ENCODE assay signal across 21 cellular contexts in the genomic region with DNA sequence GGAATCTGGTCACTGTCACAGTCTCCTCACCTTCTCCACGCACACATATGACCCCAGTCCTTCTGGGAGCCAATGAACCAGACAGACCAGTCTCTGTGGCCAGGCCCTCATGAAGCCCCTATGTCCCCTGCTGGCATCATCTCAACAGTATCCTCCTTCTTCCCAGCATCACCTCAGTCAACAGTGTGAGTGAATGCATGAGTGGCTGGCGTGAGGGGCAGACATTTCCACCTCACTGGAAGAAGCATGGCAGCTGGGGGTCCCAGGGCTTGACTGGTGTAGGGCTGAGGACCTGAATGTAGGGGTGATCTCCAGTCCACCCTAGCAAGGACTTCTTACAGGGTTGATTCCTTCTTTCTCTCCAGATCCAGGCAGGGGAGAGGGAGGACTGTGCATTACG. TPM values are rescaled to one million over a fixed set of nuclear protein-coding genes. Genes with fewer than 3 reads are reported as not detected.
DNase-seq lines count a peak whose midpoint lies in the region; ATAC-seq and TF ChIP-seq lines count a peak whose summit lies in the region.
"Had no signal": no experiment of that assay in that cellular context is flagged by ENCODE, and none has a peak within 500 bp of the region (broad histone marks: within the 10 kb centered on the region; RNA-seq: fewer than 3 reads in every experiment).

No MANE protein-coding gene starts in this region.

- H3K27ac Mint-ChIP-seq in CD4-positive, CD25-positive, alpha-beta regulatory T cell, result peak overlapping the region; percentile 55 to 86 (median 60)
- H3K27ac Mint-ChIP-seq in T-helper 17 cell, result peak overlapping the region; percentile 98
- H3K27ac Mint-ChIP-seq in neural progenitor cell, result peak overlapping the region; percentile 57
- H3K27ac Mint-ChIP-seq: progenitor cell of endocrine pancreas had no signal

- peak overlapping the region; percentile 69 to 94 (median 80) for H3K4me3 Mint-ChIP-seq in CD4-positive, CD25-positive, alpha-beta regulatory T cell
- peak overlapping the region; percentile 97 for H3K4me3 Mint-ChIP-seq in T-helper 17 cell
- H3K4me3 Mint-ChIP-seq in neural progenitor cell, result peak overlapping the region; percentile 96

- H3K9ac ChIP-seq in neural progenitor cell, result no peak overlapping the region

- no peaks in the 10 kb centered on the region for H3K9me3 Mint-ChIP-seq in CD4-positive, CD25-positive, alpha-beta regulatory T cell
- no peaks in the 10 kb centered on the region for H3K9me3 Mint-ChIP-seq in neural progenitor cell
- H3K9me3 Mint-ChIP-seq: activated T-cell treated with anti-CD3 and anti-CD28 coated beads, Interleukin-2, amount 50 U/mL, for 4 hours had no signal

- no peak overlapping the region for H2AFZ ChIP-seq in neural progenitor cell (replicated peaks)

- H3K4me1 Mint-ChIP-seq in CD4-positive, CD25-positive, alpha-beta regulatory T cell, result peaks cover 0 to 72% (median 39%) of the 10 kb centered on the region in 4 donors
- H3K4me1 Mint-ChIP-seq in T-helper 17 cell, result peaks cover 44% of the 10 kb centered on the region
- peaks cover 65% of the 10 kb centered on the region for H3K4me1 Mint-ChIP-seq in neural progenitor cell

- H4K20me1 ChIP-seq in neural progenitor cell (ENCODE audit: low read depth), result peaks cover 3% of the 10 kb centered on the region

- no peaks in the 10 kb centered on the region for H3K27me3 ChIP-seq in CD4-positive, CD25-positive, alpha-beta regulatory T cell (ENCODE audit: control insufficient read depth, insufficient read depth, low read length)
- H3K27me3 ChIP-seq in neural progenitor cell, result no peaks in the 10 kb centered on the region
- H3K27me3 ChIP-seq in left lung, result no peaks in the 10 kb centered on the region
- no peaks in the 10 kb centered on the region for H3K27me3 ChIP-seq in MG63
- H3K27me3 ChIP-seq: heart right ventricle had no signal

- peaks cover 65% of the 10 kb centered on the region for H3K79me2 ChIP-seq in neural progenitor cell (ENCODE audit: low read depth)

- no peaks in the 10 kb centered on the region for H3K36me3 Mint-ChIP-seq in CD4-positive, CD25-positive, alpha-beta regulatory T cell
- H3K36me3 Mint-ChIP-seq in T-helper 17 cell (ENCODE audit: low read depth), result peaks cover 2% of the 10 kb centered on the region
- peaks cover 3% of the 10 kb centered on the region for H3K36me3 Mint-ChIP-seq in neural progenitor cell

- no peak overlapping the region for H3K4me3 ChIP-seq in CD4-positive, CD25-positive, alpha-beta regulatory T cell (ENCODE audit: low read depth, low read length)
- H3K4me3 ChIP-seq in fibroblast of the aortic adventitia (ENCODE audit: low read depth, low read length) (peak overlapping the region; percentile 28), neural progenitor cell (no peak overlapping the region), left lung (no peak overlapping the region), MG63 (no peak overlapping the region)

- peak overlapping the region; percentile 95 for H3K4me2 ChIP-seq in neural progenitor cell

- H3F3A ChIP-seq in neural progenitor cell (ENCODE audit: low read depth), result peaks cover 66% of the 10 kb centered on the region

- no peaks in the 10 kb centered on the region for H3K36me3 ChIP-seq in CD4-positive, CD25-positive, alpha-beta regulatory T cell (ENCODE audit: control insufficient read depth, insufficient read depth, low read length)
- H3K36me3 ChIP-seq in neural progenitor cell, result no peaks in the 10 kb centered on the region
- H3K36me3 ChIP-seq in left lung, result no peaks in the 10 kb centered on the region
- no peaks in the 10 kb centered on the region for H3K36me3 ChIP-seq in MG63
- H3K36me3 ChIP-seq: heart right ventricle had no signal

- H3K27ac ChIP-seq in CD4-positive, CD25-positive, alpha-beta regulatory T cell (ENCODE audit: insufficient read depth, low read length, poor library complexity, severe bottlenecking), result no peak overlapping the region
- H3K27ac ChIP-seq in neural progenitor cell (no peak overlapping the region), left lung (no peak overlapping the region)

- no peak for DNase-seq in CD4-positive, CD25-positive, alpha-beta regulatory T cell
- DNase-seq in T-helper 17 cell (no peak), fibroblast of the aortic adventitia (ENCODE audit: low read depth) (no peak), neural progenitor cell (ENCODE audit: low spot score) (no peak), left colon (no peak), left lung (no peak), GM19238 (ENCODE audit: insufficient read length, low spot score) (no peak), MG63 (no peak)
- DNase-seq: activated CD4-positive, alpha-beta T cell treated with anti-CD3 and anti-CD28 coated beads for 4 hours; activated T-cell treated with anti-CD3 and anti-CD28 coated beads, Interleukin-2, amount 50 U/mL, for 4 hours; cortex of kidney; heart right ventricle; islet precursor cell; NCI-H1694; NCI-H446 treated with DMSO at 0.1 percent for 48 hours; SHP77 treated with DMSO at 0.1 percent for 48 hours; stimulated activated naive CD4-positive, alpha-beta T cell treated with Interleukin-2 at 50 U/mL for 16 hours; T-helper 9 cell had no signal

- no peaks in the 10 kb centered on the region for H3K27me3 Mint-ChIP-seq in CD4-positive, CD25-positive, alpha-beta regulatory T cell
- H3K27me3 Mint-ChIP-seq in T-helper 17 cell, result no peaks in the 10 kb centered on the region
- H3K27me3 Mint-ChIP-seq in neural progenitor cell (ENCODE audit: insufficient read depth, low read depth), result peaks cover 14% of the 10 kb centered on the region
- H3K27me3 Mint-ChIP-seq: progenitor cell of endocrine pancreas had no signal

- no peak for ATAC-seq in CD4-positive, CD25-positive, alpha-beta regulatory T cell (ENCODE audit: low read depth in 2 of 2)
- no peak for ATAC-seq in T-helper 17 cell
- ATAC-seq in left colon, result no peak
- no peak for ATAC-seq in left lung
- ATAC-seq: activated T-cell treated with anti-CD3 and anti-CD28 coated beads, Interleukin-2, amount 50 U/mL, for 4 hours; heart right ventricle had no signal

- no peaks in the 10 kb centered on the region for H3K9me3 ChIP-seq in CD4-positive, CD25-positive, alpha-beta regulatory T cell (ENCODE audit: control insufficient read depth in 2 of 2, low read length in 2 of 2)
- no peaks in the 10 kb centered on the region for H3K9me3 ChIP-seq in T-helper 17 cell (ENCODE audit: control insufficient read depth, low read length, poor library complexity, severe bottlenecking)
- H3K9me3 ChIP-seq in neural progenitor cell (ENCODE audit: low read depth), result no peaks in the 10 kb centered on the region
- no peaks in the 10 kb centered on the region for H3K9me3 ChIP-seq in left lung
- no peaks in the 10 kb centered on the region for H3K9me3 ChIP-seq in MG63
- H3K9me3 ChIP-seq: heart right ventricle had no signal

- peaks cover 51% of the 10 kb centered on the region for H3K4me1 ChIP-seq in CD4-positive, CD25-positive, alpha-beta regulatory T cell (ENCODE audit: control insufficient read depth, insufficient read depth, low read length, poor library complexity, severe bottlenecking)
- H3K4me1 ChIP-seq in neural progenitor cell (peaks cover 62% of the 10 kb centered on the region), left lung (peaks cover 33 to 63% of the 10 kb centered on the region in 2 donors)

- intact Hi-C loops in left colon (cut with DNase I, micrococcal nuclease), result no loop called here
- intact Hi-C loops in left lung (cut with DNase I), result no loop called here

- TF ChIP-seq CTCF in fibroblast of the aortic adventitia (IDR thresholded peaks at IDR 0.05; ENCODE audit: insufficient read depth, low read length) (no peak), neural progenitor cell (IDR thresholded peaks at IDR 0.05) (no peak), left lung (IDR thresholded peaks at IDR 0.05) (no peak)

RNA-seq across cellular contexts. Expression of a gene that starts 1.8 kb away (rescaled TPM):
- total RNA-seq in CD4-positive, CD25-positive, alpha-beta regulatory T cell, result 31.5 TPM
- polyA plus RNA-seq in CD4-positive, CD25-positive, alpha-beta regulatory T cell, result 1 to 10 TPM; 3.8 to 4.6 (median 4.4) TPM
- total RNA-seq in T-helper 17 cell, result 10 to 100 TPM; 25.5 to 28.6 TPM
- 32.1 and 118 TPM in 2 replicates for total RNA-seq in fibroblast of the aortic adventitia (ENCODE audit: low replicate concordance)
- total RNA-seq in neural progenitor cell (ENCODE audit: low replicate concordance), result 17.2 and 24.5 TPM in 2 replicates
- 1 to 10 TPM; 3.2 to 6.8 TPM for total RNA-seq in left colon
- 10 to 100 TPM; 19.9 to 24.2 TPM for total RNA-seq in left lung
- total RNA-seq in MG63 (2014; rRNA removed; shearing (Covaris generic); ENCODE audit: low replicate concordance), result 5.7 and 15.0 TPM in 2 replicates

RNA-seq across cellular contexts. Expression of a gene that starts 3.6 kb away (rescaled TPM):
- total RNA-seq in CD4-positive, CD25-positive, alpha-beta regulatory T cell, result 25.1 TPM
- polyA plus RNA-seq in CD4-positive, CD25-positive, alpha-beta regulatory T cell, result 10 to 100 TPM; 22.5 to 29.1 (median 25.6) TPM
- total RNA-seq in T-helper 17 cell (10 to 100 TPM; 28.4 to 29.3 TPM), fibroblast of the aortic adventitia (ENCODE audit: low replicate concordance) (32.4 and 43.9 TPM in 2 replicates), neural progenitor cell (ENCODE audit: low replicate concordance) (32.4 and 72.4 TPM in 2 replicates), left colon (10 to 100 TPM; 21.3 to 22.3 TPM), left lung (10 to 100 TPM; 35.6 to 39.9 TPM)
- total RNA-seq in MG63 (2014; rRNA removed; shearing (Covaris generic); ENCODE audit: low replicate concordance), result 51.7 and 66.1 TPM in 2 replicates

RNA-seq across cellular contexts. Expression of a gene that starts 9.8 kb away (rescaled TPM):
- total RNA-seq in CD4-positive, CD25-positive, alpha-beta regulatory T cell, result not detected
- not detected for polyA plus RNA-seq in CD4-positive, CD25-positive, alpha-beta regulatory T cell
- not detected for total RNA-seq in T-helper 17 cell
- not detected in 2 replicates for total RNA-seq in fibroblast of the aortic adventitia (ENCODE audit: low replicate concordance)
- not detected in 2 replicates for total RNA-seq in neural progenitor cell (ENCODE audit: low replicate concordance)
- total RNA-seq in left colon, result not detected
- total RNA-seq in left lung, result not detected
- not detected in 2 replicates for total RNA-seq in MG63 (2014; rRNA removed; shearing (Covaris generic); ENCODE audit: low replicate concordance)
- total RNA-seq: activated T-cell treated with anti-CD3 and anti-CD28 coated beads, Interleukin-2, amount 50 U/mL, for 4 hours; epithelial cell of proximal tubule; heart right ventricle; mucosa of gallbladder; progenitor cell of endocrine pancreas had no signal
- polyA plus RNA-seq: heart right ventricle had no signal

RNA-seq across cellular contexts. Expression of a gene that starts 45.6 kb away (rescaled TPM):
- 931 TPM for total RNA-seq in CD4-positive, CD25-positive, alpha-beta regulatory T cell
- polyA plus RNA-seq in CD4-positive, CD25-positive, alpha-beta regulatory T cell, result 100 to 1,000 TPM; 113 to 150 (median 134) TPM
- total RNA-seq in T-helper 17 cell (1,000 to 10,000 TPM; 1,028 to 1,089 TPM), fibroblast of the aortic adventitia (ENCODE audit: low replicate concordance) (165 and 233 TPM in 2 replicates), neural progenitor cell (ENCODE audit: low replicate concordance) (403 and 435 TPM in 2 replicates), left colon (100 to 1,000 TPM; 586 to 592 TPM), left lung (100 to 1,000 TPM; 634 to 679 TPM)
- 217 and 279 TPM in 2 replicates for total RNA-seq in MG63 (2014; rRNA removed; shearing (Covaris generic); ENCODE audit: low replicate concordance)

RNA-seq across cellular contexts. Expression of a gene that starts 55.9 kb away (rescaled TPM):
- total RNA-seq in CD4-positive, CD25-positive, alpha-beta regulatory T cell, result 187 TPM
- 100 to 1,000 TPM; 525 to 639 (median 574) TPM for polyA plus RNA-seq in CD4-positive, CD25-positive, alpha-beta regulatory T cell
- total RNA-seq in T-helper 17 cell (100 to 1,000 TPM; 168 to 188 TPM), fibroblast of the aortic adventitia (ENCODE audit: low replicate concordance) (59.5 and 60.0 TPM in 2 replicates), neural progenitor cell (ENCODE audit: low replicate concordance) (52.2 and 67.2 TPM in 2 replicates), left colon (100 to 1,000 TPM; 447 to 662 TPM), left lung (100 to 1,000 TPM; 146 to 155 TPM)
- total RNA-seq in MG63 (2014; rRNA removed; shearing (Covaris generic); ENCODE audit: low replicate concordance), result 41.0 and 60.4 TPM in 2 replicates
